ENCODE assay signal across 8 cellular contexts in the genomic region with DNA sequence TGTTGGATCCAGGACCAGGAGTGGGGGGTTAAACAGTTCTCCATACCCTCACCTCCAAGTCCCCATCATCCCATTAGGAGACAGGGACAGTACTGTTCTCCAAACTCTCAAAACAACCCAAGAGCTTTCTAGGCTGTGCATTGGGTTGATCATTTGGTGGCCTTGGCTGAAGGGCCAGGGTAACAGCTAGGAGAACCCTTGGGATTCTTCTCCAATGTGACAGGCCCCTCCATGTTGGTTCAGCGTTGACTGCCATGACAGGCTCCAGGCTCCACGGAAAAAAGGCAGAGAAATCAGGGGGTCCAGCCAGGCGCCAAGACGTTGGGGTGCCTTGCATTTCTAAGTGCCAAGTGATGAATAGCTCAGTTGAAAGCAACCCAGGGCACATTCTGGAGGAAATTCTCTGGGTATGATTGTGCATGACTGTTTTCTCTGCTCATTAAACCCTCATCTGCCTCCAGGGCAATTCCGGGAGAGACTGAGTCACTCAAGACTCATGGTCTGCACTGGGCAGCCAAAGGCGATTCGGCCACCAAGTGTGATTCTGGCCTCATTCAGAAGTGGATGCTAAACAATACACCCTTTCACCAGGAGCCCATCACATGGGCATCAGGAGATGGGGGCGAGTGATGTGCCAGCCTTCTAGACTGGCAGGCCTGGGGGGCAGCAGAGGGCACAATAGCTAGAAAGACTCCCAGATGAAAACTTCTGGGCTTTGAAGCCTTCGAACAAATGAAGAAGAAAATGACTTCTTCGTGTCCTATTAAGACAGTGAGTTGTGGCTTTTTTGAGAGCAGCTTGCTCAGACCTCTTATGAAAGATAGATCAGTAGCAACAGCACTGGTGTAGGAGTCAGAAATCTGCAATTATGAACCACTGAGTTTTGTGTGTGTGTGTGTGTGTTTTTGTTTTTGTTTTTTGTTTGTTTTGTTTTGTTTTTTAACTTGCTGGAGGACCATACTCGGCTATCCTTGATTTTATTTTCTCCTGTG. TPM values are rescaled to one million over a fixed set of nuclear protein-coding genes. Genes with fewer than 3 reads are reported as not detected.
DNase-seq lines count a peak whose midpoint lies in the region; TF ChIP-seq lines count a peak whose summit lies in the region.

No MANE protein-coding gene starts in this region.

- TF ChIP-seq EP300 in SK-N-SH (IDR thresholded peaks at IDR 0.05; ENCODE audit: borderline replicate concordance in 1 of 2, low read depth in 1 of 2, low read length in 1 of 2), result peak; percentile 6 to 100; a peak in 2 of 4 replicates

- H3K9ac ChIP-seq in GM23248 (peak overlapping the region; percentile 82), SK-N-SH (peak overlapping the region; percentile 65)

- peak overlapping the region; percentile 77 for H3K4me2 ChIP-seq in GM23248 (ENCODE audit: unreplicated experiment)
- H3K4me2 ChIP-seq in SK-N-SH, result peak overlapping the region; percentile 72

- H3K36me3 ChIP-seq in GM23248 (ENCODE audit: low read depth) (peaks cover 9% of the 10 kb centered on the region; the same call in 1 of the 2 replicates), SK-N-SH (replicated peaks in 1 of 2; ENCODE audit: control insufficient read depth in 1 of 2, insufficient read depth in 2 of 2, low read length in 1 of 2) (peaks cover 0 to 29% of the 10 kb centered on the region in 2 experiments), SJCRH30 (no peaks in the 10 kb centered on the region)

- POLR2A ChIA-PET in SK-N-SH (lab: Yijun Ruan, JAX), result no interaction called here

- no peak for TF ChIP-seq RAD21 in SK-N-SH (IDR thresholded peaks at IDR 0.05; ENCODE audit: low read length)

- H3K4me3 Mint-ChIP-seq in Calu3 (ENCODE audit: low read depth, unreplicated experiment), result peak overlapping the region; percentile 51

- H3K9me3 ChIP-seq in GM23248 (ENCODE audit: low read depth) (no peaks in the 10 kb centered on the region), SK-N-SH (no peaks in the 10 kb centered on the region), SJCRH30 (replicated peaks) (no peaks in the 10 kb centered on the region)

- H3K27ac Mint-ChIP-seq in Calu3 (ENCODE audit: unreplicated experiment), result peak overlapping the region; percentile 99

- H3K36me3 Mint-ChIP-seq in Calu3 (ENCODE audit: insufficient read depth, unreplicated experiment), result peaks cover 65% of the 10 kb centered on the region

- in situ Hi-C loops in GM23248 (cut with MboI), result no loop called here

- no peaks in the 10 kb centered on the region for H3K9me3 Mint-ChIP-seq in Calu3 (ENCODE audit: low read depth, unreplicated experiment)

- H3K27me3 ChIP-seq in GM23248 (replicated peaks; ENCODE audit: insufficient read depth), result no peaks in the 10 kb centered on the region
- H3K27me3 ChIP-seq in SK-N-SH (ENCODE audit: insufficient read depth), result no peaks in the 10 kb centered on the region
- H3K27me3 ChIP-seq in SJCRH30, result no peaks in the 10 kb centered on the region

- peak overlapping the region; percentile 51 for H3K4me3 ChIP-seq in GM23248
- H3K4me3 ChIP-seq in SK-N-SH (ENCODE audit: low read depth in 2 of 2, low read length in 1 of 2), result no peak overlapping the region; a peak in 1 of 4 replicates
- H3K4me3 ChIP-seq in SJCRH30, result no peak overlapping the region

- intact Hi-C loops in Calu3 (cut with micrococcal nuclease; ENCODE audit: unreplicated experiment), result no loop called here

- H2AFZ ChIP-seq in GM23248, result no peak overlapping the region
- H2AFZ ChIP-seq in SK-N-SH (ENCODE audit: low read depth), result no peak overlapping the region

- H3K4me1 Mint-ChIP-seq in Calu3 (ENCODE audit: low read depth, unreplicated experiment), result peaks cover 98% of the 10 kb centered on the region

- TF ChIP-seq CTCF in Calu3 (IDR thresholded peaks at IDR 0.05; ENCODE audit: unreplicated experiment) (no peak), SK-N-SH (IDR thresholded peaks at IDR 0.05) (peak; percentile 34)

- peaks cover 98% of the 10 kb centered on the region for H3F3A ChIP-seq in GM23248 (ENCODE audit: insufficient read depth)
- peaks cover 63% of the 10 kb centered on the region for H3F3A ChIP-seq in SK-N-SH (replicated peaks; ENCODE audit: insufficient read depth)

- TSS peak; percentile 96 for BruUV-seq in Calu3 (replicated peaks; lab: Mats Ljungman, UMichigan)

- DNase-seq in Calu3 (peak; percentile 85), GM23248 (peak; percentile 98), SK-N-SH (no peak), epidermal melanocyte (ENCODE audit: insufficient read length, low spot score) (peak; percentile 77), pons (ENCODE audit: low spot score) (peak; percentile 90), DMS 273 treated with DMSO at 0.1 percent for 48 hours (lab: John Stamatoyannopoulos, UW) (no peak), NCI-H187 treated with DMSO at 0.1 percent for 48 hours (lab: John Stamatoyannopoulos, UW) (no peak), SJCRH30 (no peak)

- H3K9me2 ChIP-seq in GM23248 (ENCODE audit: insufficient read depth) (no peaks in the 10 kb centered on the region), SK-N-SH (no peaks in the 10 kb centered on the region)

- no peaks in the 10 kb centered on the region for H3K27me3 Mint-ChIP-seq in Calu3 (ENCODE audit: unreplicated experiment)

- H3K79me2 ChIP-seq in GM23248 (ENCODE audit: insufficient read depth) (peaks cover 95% of the 10 kb centered on the region), SK-N-SH (ENCODE audit: insufficient read depth) (peaks cover 96% of the 10 kb centered on the region)

- H3K27ac ChIP-seq in GM23248 (peak overlapping the region; percentile 99), SK-N-SH (ENCODE audit: low read depth in 2 of 2, low read length in 1 of 2) (peak overlapping the region; percentile 58 to 96; a peak in 3 of 4 replicates), SJCRH30 (no peak overlapping the region)

- peaks cover 98% of the 10 kb centered on the region for H3K4me1 ChIP-seq in GM23248 (ENCODE audit: insufficient read depth)
- H3K4me1 ChIP-seq in SK-N-SH (ENCODE audit: control insufficient read depth in 1 of 2, insufficient read depth in 2 of 2, low read depth in 1 of 2, low read length in 1 of 2), result peaks cover 9 to 62% of the 10 kb centered on the region in 2 experiments
- H3K4me1 ChIP-seq in SJCRH30, result no peaks in the 10 kb centered on the region

- peaks cover 6% of the 10 kb centered on the region; the same call in 1 of the 2 replicates for H4K20me1 ChIP-seq in GM23248 (ENCODE audit: insufficient read depth)
- H4K20me1 ChIP-seq in SK-N-SH (ENCODE audit: insufficient read depth), result no peaks in the 10 kb centered on the region

- WGBS in GM23248 (ENCODE audit: low coverage in 1 of 2, low lambda C conversion rate in 2 of 2, missing lambda C conversion rate in 2 of 2), 2 experiments, result 1% methylated on average over 11 of the region's 11 CpGs
- WGBS in SK-N-SH (ENCODE audit: low lambda C conversion rate), result 13% methylated on average over 9 of the region's 11 CpGs

- CTCF ChIA-PET in Calu3 (lab: Charles Lee) (interaction anchor here (0.5 to 2.9 kb wide), 10 partner anchors 8 to 1991 kb away, joined by 3 to 15 read pairs (median 4); no protein-coding TSS in a partner anchor), SK-N-SH (lab: Yijun Ruan, JAX) (interaction anchor here (1.0 kb wide), 1 partner anchor 169 kb away, joined by 3 read pairs; no protein-coding TSS in a partner anchor)

TF ChIP-seq in SK-N-SH, 30 proteins besides CTCF, POLR2A, EP300 and RAD21 (continues in another document):
- TF ChIP-seq, protein P1, sequence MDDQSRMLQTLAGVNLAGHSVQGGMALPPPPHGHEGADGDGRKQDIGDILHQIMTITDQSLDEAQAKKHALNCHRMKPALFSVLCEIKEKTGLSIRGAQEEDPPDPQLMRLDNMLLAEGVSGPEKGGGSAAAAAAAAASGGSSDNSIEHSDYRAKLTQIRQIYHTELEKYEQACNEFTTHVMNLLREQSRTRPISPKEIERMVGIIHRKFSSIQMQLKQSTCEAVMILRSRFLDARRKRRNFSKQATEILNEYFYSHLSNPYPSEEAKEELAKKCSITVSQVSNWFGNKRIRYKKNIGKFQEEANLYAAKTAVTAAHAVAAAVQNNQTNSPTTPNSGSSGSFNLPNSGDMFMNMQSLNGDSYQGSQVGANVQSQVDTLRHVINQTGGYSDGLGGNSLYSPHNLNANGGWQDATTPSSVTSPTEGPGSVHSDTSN (IDR thresholded peaks at IDR 0.05), result peak; percentile 94
- TF ChIP-seq, protein P2, sequence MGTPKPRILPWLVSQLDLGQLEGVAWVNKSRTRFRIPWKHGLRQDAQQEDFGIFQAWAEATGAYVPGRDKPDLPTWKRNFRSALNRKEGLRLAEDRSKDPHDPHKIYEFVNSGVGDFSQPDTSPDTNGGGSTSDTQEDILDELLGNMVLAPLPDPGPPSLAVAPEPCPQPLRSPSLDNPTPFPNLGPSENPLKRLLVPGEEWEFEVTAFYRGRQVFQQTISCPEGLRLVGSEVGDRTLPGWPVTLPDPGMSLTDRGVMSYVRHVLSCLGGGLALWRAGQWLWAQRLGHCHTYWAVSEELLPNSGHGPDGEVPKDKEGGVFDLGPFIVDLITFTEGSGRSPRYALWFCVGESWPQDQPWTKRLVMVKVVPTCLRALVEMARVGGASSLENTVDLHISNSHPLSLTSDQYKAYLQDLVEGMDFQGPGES (IDR thresholded peaks at IDR 0.05; ENCODE audit: low read depth, low read length), result no peak
- TF ChIP-seq YY1 (IDR thresholded peaks at IDR 0.05; ENCODE audit: low read depth), result peak; percentile 42
- no peak for TF ChIP-seq EZH2phosphoT487 (IDR thresholded peaks at IDR 0.05; ENCODE audit: borderline replicate concordance, low read depth)
- TF ChIP-seq GABPA (IDR thresholded peaks at IDR 0.05; ENCODE audit: low read depth), result no peak
- peak; percentile 98 for TF ChIP-seq TCF12 (IDR thresholded peaks at IDR 0.05)
- TF ChIP-seq FOXM1 (IDR thresholded peaks at IDR 0.05; ENCODE audit: low read depth), result peak; percentile 96
- TF ChIP-seq MXI1 (IDR thresholded peaks at IDR 0.05; ENCODE audit: low read depth, low read length), result no peak
- TF ChIP-seq NRF1 (IDR thresholded peaks at IDR 0.05; ENCODE audit: low read depth, low read length), result no peak
- TF ChIP-seq GATA2 (CRISPR knock-in tag; IDR thresholded peaks at IDR 0.05), result no peak
- TF ChIP-seq NFIC (IDR thresholded peaks at IDR 0.05; ENCODE audit: borderline replicate concordance), result peak; percentile 91
- TF ChIP-seq TAF1 (IDR thresholded peaks at IDR 0.05; ENCODE audit: borderline replicate concordance, low read depth, low read length), result no peak

RNA-seq across cellular contexts. Expression of a gene that starts 27.7 kb away (rescaled TPM):
- 1,189 and 1,365 TPM in 2 replicates for total RNA-seq in Calu3 (2022)
- 405 and 506 TPM in 2 replicates for total RNA-seq in GM23248 (2014; rRNA removed; shearing (Covaris generic))
- polyA plus RNA-seq in GM23248 (2016; fragmentation: Nextera tagmentation; extraction: Ambion mirVana), result 519 and 523 TPM in 2 replicates
- polyA plus RNA-seq in SK-N-SH (2012; rRNA removed), result 457 and 550 TPM in 2 replicates
- 360 and 443 TPM in 2 replicates for polyA plus RNA-seq in SK-N-SH (2012; cell fraction: cytosol; rRNA removed)
- polyA plus RNA-seq in SK-N-SH (2012; cell fraction: nucleus; rRNA removed), result 271 and 426 TPM in 2 replicates
- 0.04 and 0.05 TPM in 2 replicates for total RNA-seq in SJCRH30 (2014; rRNA removed; shearing (Covaris generic))

Comparison
In these comparisons a context has a peak if more than half of its experiments do, and no peak if none do; other contexts are left out.
1. DNase-seq: peak in Calu3 (single experiment), GM23248 (single experiment), epidermal melanocyte (single experiment) and pons (single experiment); none in SK-N-SH (single experiment), DMS 273 treated with DMSO at 0.1 percent for 48 hours (single experiment), NCI-H187 treated with DMSO at 0.1 percent for 48 hours (single experiment) and SJCRH30 (0 of 2).
2. RNA of a gene that starts 27.7 kb away (total RNA-seq): 1,189 to 1,365 TPM in Calu3 and 405 to 506 TPM in GM23248; 0.04 to 0.05 TPM in SJCRH30; every median in the first group is over 100 times any median in the second.